25 cellular contexts compared by ENCODE assay signal in the genomic region with DNA sequence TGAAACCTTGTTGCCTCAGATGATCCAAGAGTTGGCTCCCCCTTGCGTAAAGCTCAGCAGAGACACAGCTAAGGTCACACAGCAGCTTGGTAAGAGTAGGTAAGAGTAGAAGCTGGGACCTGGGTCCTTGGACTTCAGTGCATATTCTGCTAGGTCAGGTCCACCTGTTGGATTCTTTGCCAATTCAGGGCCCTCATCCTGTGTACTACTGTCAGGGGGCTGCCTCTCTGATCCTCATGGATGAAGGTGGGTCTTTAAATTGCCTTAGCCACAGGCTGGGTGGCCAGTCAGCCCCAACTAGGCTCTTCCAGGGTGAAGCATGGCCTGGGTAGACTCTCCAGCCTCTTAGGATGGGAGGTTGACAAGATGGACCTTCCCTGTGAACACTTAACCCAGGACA.
"Had no signal": no experiment of that assay in that cellular context is flagged by ENCODE, and none has a peak within 500 bp of the region (broad histone marks: within the 10 kb centered on the region; RNA-seq: fewer than 3 reads in every experiment).

No MANE protein-coding gene starts in this region.

- H3K27ac Mint-ChIP-seq: naive thymus-derived CD8-positive, alpha-beta T cell; nephron; stimulated activated naive B cell treated with anti-CD40 and anti-IgM and Interleukin-4, amounts not matched to agents 10 μg/mL and 1 μg/mL and 100 μg/mL, for 72 hours had no signal

- H3K9me3 Mint-ChIP-seq: naive thymus-derived CD8-positive, alpha-beta T cell; nephron; neural crest cell; stimulated activated naive B cell treated with anti-CD40 and anti-IgM and Interleukin-4, amounts not matched to agents 10 μg/mL and 1 μg/mL and 100 μg/mL, for 72 hours had no signal

- H3K27me3 Mint-ChIP-seq: naive thymus-derived CD8-positive, alpha-beta T cell had no signal

- H3K4me2 ChIP-seq: hepatocyte had no signal

- H3K36me3 Mint-ChIP-seq: naive thymus-derived CD8-positive, alpha-beta T cell; stimulated activated naive B cell treated with anti-CD40 and anti-IgM and Interleukin-4, amounts not matched to agents 10 μg/mL and 1 μg/mL and 100 μg/mL, for 72 hours had no signal

- H3K4me3 ChIP-seq: hepatocyte, left ventricle myocardium inferior, lung, mucosa of descending colon, pancreas, prostate gland, skin epidermis, stomach, suprapubic skin, transverse colon, upper lobe of right lung had no signal

- H3K4me3 Mint-ChIP-seq: naive thymus-derived CD8-positive, alpha-beta T cell; nephron; neural crest cell; stimulated activated naive B cell treated with anti-CD40 and anti-IgM and Interleukin-4, amounts not matched to agents 10 μg/mL and 1 μg/mL and 100 μg/mL, for 72 hours had no signal

- H2AFZ ChIP-seq: hepatocyte had no signal

- H3K4me1 Mint-ChIP-seq: nephron, neural crest cell had no signal

- H3K36me3 ChIP-seq: left ventricle myocardium inferior, pancreas, prostate gland, stomach, suprapubic skin, transverse colon, upper lobe of right lung had no signal

- H3K27me3 ChIP-seq: hepatocyte, stomach, suprapubic skin, transverse colon, upper lobe of right lung had no signal

- H3K27ac ChIP-seq: hepatocyte, left ventricle myocardium inferior, pancreas, prostate gland, skin epidermis, stomach, suprapubic skin, transverse colon, upper lobe of right lung had no signal

- H3K9me3 ChIP-seq: left ventricle myocardium inferior, mucosa of descending colon, pancreas, prostate gland, stomach, suprapubic skin, transverse colon, upper lobe of right lung had no signal

- H3K4me1 ChIP-seq: pancreas, prostate gland, stomach, transverse colon, upper lobe of right lung had no signal

- DNase-seq: left ventricle myocardium inferior; midbrain; mucosa of descending colon; naive thymus-derived CD8-positive, alpha-beta T cell; nucleus accumbens; pancreas; posterior cingulate gyrus; retina; right cardiac atrium; stimulated activated CD4-positive, alpha-beta T cell treated with anti-CD3 and anti-CD28 coated beads, Interleukin-12 subunit alpha, Interleukin-12 subunit beta, amount 100 ng/mL, for 4 hours; stimulated activated CD4-positive, alpha-beta T cell treated with anti-CD3 and anti-CD28 coated beads, Interleukin-15, amount 100 ng/mL, for 24 hours; stimulated activated CD4-positive, alpha-beta T cell treated with anti-CD3 and anti-CD28 coated beads, Interleukin-2, amount 100 ng/mL, for 24 hours; stimulated activated CD4-positive, alpha-beta T cell treated with anti-CD3 and anti-CD28 coated beads, Interleukin-4, amount 100 ng/mL, for 1 hour; stimulated activated naive B cell treated with anti-CD40 and anti-IgM and Interleukin-4, amounts not matched to agents 10 μg/mL and 1 μg/mL and 100 μg/mL, for 72 hours; stimulated activated naive CD8-positive, alpha-beta T cell treated with anti-CD3 and anti-CD28 coated beads, Interleukin-15, Interleukin-2, amounts not matched to agents 100 U/mL and 50 U/mL, for 24 hours; stomach; transverse colon; upper lobe of right lung had no signal
